ENCODE assay signal across 11 cellular contexts in genomic region chr13:113976711-113977684, GRCh38. TPM values are rescaled to one million over a fixed set of nuclear protein-coding genes. Genes with fewer than 3 reads are reported as not detected.
DNase-seq lines count a peak whose midpoint lies in the region; ATAC-seq, FAIRE-seq and TF ChIP-seq lines count a peak whose summit lies in the region.
"Had no signal": no experiment of that assay in that cellular context is flagged by ENCODE, and none has a peak within 500 bp of the region (broad histone marks: within the 10 kb centered on the region; RNA-seq: fewer than 3 reads in every experiment).

No MANE protein-coding gene starts in this region.

- no peaks in the 10 kb centered on the region for H3K9me3 Mint-ChIP-seq in natural killer cell treated with Interleukin-12 subunit alpha and Interleukin-12 subunit beta and Interleukin-15 and Interleukin-18, amount 100 ng/mL, for 72 hours

- peak; percentile 24 for DNase-seq in AG09309 (ENCODE audit: low read depth)
- DNase-seq in HTR-8/SVneo (ENCODE audit: insufficient read length, low spot score), result peak; percentile 59
- DNase-seq in choroid plexus epithelial cell (ENCODE audit: low read depth), result peak; percentile 74
- peak; percentile 54 for DNase-seq in natural killer cell treated with Interleukin-12 subunit alpha and Interleukin-12 subunit beta and Interleukin-15 and Interleukin-18, amount 100 ng/mL, for 72 hours (ENCODE audit: low spot score)
- DNase-seq in NCI-H1417 (lab: John Stamatoyannopoulos, UW), result no peak
- DNase-seq in Ammon's horn (ENCODE audit: low spot score), result no peak
- no peak for DNase-seq in GM13977 (ENCODE audit: low spot score)
- DNase-seq in NCI-H2227 (lab: John Stamatoyannopoulos, UW; ENCODE audit: unreplicated experiment), result no peak
- DNase-seq: DMS53, NCI-H2081 treated with DMSO at 0.1 percent for 48 hours, T-helper 2 cell had no signal

- FAIRE-seq in HTR-8/SVneo (lab: Jason Lieb, UNC), result no peak

- H3K27ac Mint-ChIP-seq in natural killer cell treated with Interleukin-12 subunit alpha and Interleukin-12 subunit beta and Interleukin-15 and Interleukin-18, amount 100 ng/mL, for 72 hours, result no peak overlapping the region

- H3K27me3 Mint-ChIP-seq in natural killer cell treated with Interleukin-12 subunit alpha and Interleukin-12 subunit beta and Interleukin-15 and Interleukin-18, amount 100 ng/mL, for 72 hours, result no peaks in the 10 kb centered on the region

- H3K4me3 ChIP-seq in AG09309 (ENCODE audit: control insufficient read depth, low read depth, low read length) (no peak overlapping the region), choroid plexus epithelial cell (ENCODE audit: low read depth, low read length) (no peak overlapping the region)

- peaks cover 0 to 4% of the 10 kb centered on the region in 2 donors for H3K4me1 Mint-ChIP-seq in natural killer cell treated with Interleukin-12 subunit alpha and Interleukin-12 subunit beta and Interleukin-15 and Interleukin-18, amount 100 ng/mL, for 72 hours (ENCODE audit: low read depth in 2 of 2)

- H3K4me3 Mint-ChIP-seq in natural killer cell treated with Interleukin-12 subunit alpha and Interleukin-12 subunit beta and Interleukin-15 and Interleukin-18, amount 100 ng/mL, for 72 hours, result no peak overlapping the region

- no peak for ATAC-seq in natural killer cell treated with Interleukin-12 subunit alpha and Interleukin-12 subunit beta and Interleukin-15 and Interleukin-18, amount 100 ng/mL, for 72 hours

- TF ChIP-seq CTCF in AG09309 (IDR thresholded peaks at IDR 0.05; ENCODE audit: control insufficient read depth, insufficient read depth, low read depth, low read length, missing control alignments), result no peak
- no peak for TF ChIP-seq CTCF in choroid plexus epithelial cell (conservative IDR thresholded peaks at IDR 0.05; ENCODE audit: low read depth, low read length)
- TF ChIP-seq CTCF in GM13977 (IDR thresholded peaks at IDR 0.05; ENCODE audit: extremely low read depth, insufficient read depth, missing control alignments), result no peak

- in situ Hi-C loops in GM13977 (cut with MboI; ENCODE audit: low pct_unique_long_range_greater_than_20kb, low sequenced_read_pairs, unreplicated experiment), result no loop called here

- H3K36me3 Mint-ChIP-seq in natural killer cell treated with Interleukin-12 subunit alpha and Interleukin-12 subunit beta and Interleukin-15 and Interleukin-18, amount 100 ng/mL, for 72 hours, result peaks cover 6% of the 10 kb centered on the region

RNA-seq across cellular contexts. Expression of gene C13orf46, which starts 3.1 kb away (rescaled TPM):
- 1 to 10 TPM in 1 of 2 donors, under 1 TPM in 1; 0.64 to 1.4 TPM for total RNA-seq in natural killer cell treated with Interleukin-12 subunit alpha and Interleukin-12 subunit beta and Interleukin-15 and Interleukin-18, amount 100 ng/mL, for 72 hours

Comparison
In these comparisons a context has a peak if more than half of its experiments do, and no peak if none do; other contexts are left out.
1. DNase-seq: peak in AG09309 (single experiment), HTR-8/SVneo (single experiment), choroid plexus epithelial cell (single experiment) and natural killer cell treated with Interleukin-12 subunit alpha and Interleukin-12 subunit beta and Interleukin-15 and Interleukin-18, amount 100 ng/mL, for 72 hours (single experiment); none in NCI-H1417 (0 of 3), Ammon's horn (single experiment), GM13977 (single experiment) and NCI-H2227 (single experiment).